In genomic region chr11:13462928-13463778, GRCh38 we compare ENCODE assay signal across 7 cellular contexts. TPM values are rescaled to one million over a fixed set of nuclear protein-coding genes. Genes with fewer than 3 reads are reported as not detected.
DNase-seq lines count a peak whose midpoint lies in the region; ATAC-seq and TF ChIP-seq lines count a peak whose summit lies in the region.

TSS of gene BTBD10 (minus strand) at chr11:13463222. CDS start at chr11:13445124, 18,098 bp downstream.

- H3K9me3 ChIP-seq in hepatocyte (ENCODE audit: low read depth) = no peaks in the 10 kb centered on the region

- under 1% methylated on average over 49 of the region's 69 CpGs for WGBS in hepatocyte (ENCODE audit: low lambda C conversion rate, missing lambda C conversion rate)

- H3K9me2 ChIP-seq in hepatocyte (replicated peaks; ENCODE audit: insufficient read depth) = no peaks in the 10 kb centered on the region

- no peaks in the 10 kb centered on the region for H3K27me3 ChIP-seq in hepatocyte

- H3K79me2 ChIP-seq in hepatocyte = peaks cover 40% of the 10 kb centered on the region

- H3K36me3 ChIP-seq in hepatocyte (replicated peaks; ENCODE audit: insufficient read depth, low read depth) = no peaks in the 10 kb centered on the region

- no peak for TF ChIP-seq CTCF in hepatocyte (IDR thresholded peaks at IDR 0.05; ENCODE audit: poor library complexity)

- peak within 1 kb of the TSS; percentile 74 for H3K4me3 ChIP-seq in hepatocyte

- H4K20me1 ChIP-seq in hepatocyte (ENCODE audit: insufficient read depth, poor library complexity, severe bottlenecking) = peaks cover 14% of the 10 kb centered on the region

- peak; percentile 63 for DNase-seq in NCI-H2081 treated with DMSO at 0.1 percent for 48 hours (lab: John Stamatoyannopoulos, UW)
- DNase-seq in T1000 (lab: John Stamatoyannopoulos, UW) = peak; percentile 79
- peak; percentile 99 for DNase-seq in astrocyte of the hippocampus (ENCODE audit: low read depth, low spot score)
- peak; percentile 98 for DNase-seq in hepatocyte (ENCODE audit: low spot score)
- peak; percentile 97 for DNase-seq in retina

- H2AFZ ChIP-seq in hepatocyte = peak within 1 kb of the TSS; percentile 95

- peak within 1 kb of the TSS; percentile 82 for H3K4me2 ChIP-seq in hepatocyte

- peaks cover 18% of the 10 kb centered on the region for H3K4me1 ChIP-seq in hepatocyte (ENCODE audit: insufficient read depth)

- peak within 1 kb of the TSS; percentile 96 for H3K27ac ChIP-seq in hepatocyte

- ATAC-seq in GM18519 (IDR thresholded peaks at IDR 0.05; ENCODE audit: low FRiP score, unreplicated experiment) (peak; percentile 96), HG03045 (IDR thresholded peaks at IDR 0.05; ENCODE audit: unreplicated experiment) (peak; percentile 98)

RNA-seq across cellular contexts. Expression of gene BTBD10, which starts in this region (rescaled TPM):
- total RNA-seq in hepatocyte = 32.1 and 44.1 TPM in 2 replicates
- 20.8 and 21.3 TPM in 2 replicates for polyA plus RNA-seq in hepatocyte

Comparison
In these comparisons a context has a peak if more than half of its experiments do, and no peak if none do; other contexts are left out.
1. Peak in every context shown above with its lines: DNase-seq, ATAC-seq, H3K4me3 ChIP-seq and H3K27ac ChIP-seq.